1 cellular context compared by ENCODE assay signal in the genomic region with DNA sequence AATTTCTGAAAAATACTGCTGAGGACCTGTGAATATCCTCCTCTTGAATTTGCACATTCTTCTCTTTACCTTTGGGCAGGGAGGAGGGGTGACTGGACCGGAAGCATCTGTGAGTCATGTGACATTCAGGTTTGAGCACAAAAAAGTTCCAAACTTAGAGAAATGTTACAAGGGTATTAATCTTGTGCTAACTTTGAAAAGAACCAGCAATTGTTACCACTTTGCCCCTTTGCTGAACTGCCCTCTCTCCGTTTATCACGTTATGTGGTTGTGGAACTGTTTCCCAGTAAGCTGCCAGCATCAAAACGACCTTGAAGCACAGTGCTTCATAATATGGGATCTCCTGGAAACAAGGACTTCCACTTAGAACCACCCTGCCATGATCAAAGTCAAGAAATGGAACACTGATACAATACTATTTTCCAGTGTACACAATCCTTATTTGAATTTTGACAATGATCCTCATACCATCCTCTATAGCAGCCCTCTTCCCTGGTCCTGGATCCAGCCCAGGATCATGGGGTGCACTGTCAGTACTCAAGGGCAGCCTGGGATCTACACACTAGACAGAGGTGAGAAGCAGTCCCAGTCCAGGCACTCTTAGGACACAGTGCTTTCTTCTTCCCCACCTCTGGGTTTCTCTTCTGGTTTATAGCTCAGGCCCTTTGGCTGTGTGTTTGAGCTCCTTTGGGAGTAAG.
TF ChIP-seq lines count a peak whose summit lies in the region.

No MANE protein-coding gene starts in this region.

TF ChIP-seq in GM12878, 131 proteins besides CTCF, POLR2A, EP300 and RAD21:
- TF ChIP-seq, protein P1, sequence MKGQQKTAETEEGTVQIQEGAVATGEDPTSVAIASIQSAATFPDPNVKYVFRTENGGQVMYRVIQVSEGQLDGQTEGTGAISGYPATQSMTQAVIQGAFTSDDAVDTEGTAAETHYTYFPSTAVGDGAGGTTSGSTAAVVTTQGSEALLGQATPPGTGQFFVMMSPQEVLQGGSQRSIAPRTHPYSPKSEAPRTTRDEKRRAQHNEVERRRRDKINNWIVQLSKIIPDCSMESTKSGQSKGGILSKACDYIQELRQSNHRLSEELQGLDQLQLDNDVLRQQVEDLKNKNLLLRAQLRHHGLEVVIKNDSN (IDR thresholded peaks at IDR 0.05; ENCODE audit: borderline replicate concordance, extremely low read length, insufficient read depth, low read depth, low read length), result peak; percentile 37
- TF ChIP-seq BHLHE40 (IDR thresholded peaks at IDR 0.05; ENCODE audit: borderline replicate concordance in 1 of 2, low read depth in 2 of 2, low read length in 1 of 2), result 0 out of 4 replicates have a peak, but pooled peaks of 1 of the 2 experiments have one; percentile 10
- peak; percentile 71 for TF ChIP-seq RAD51 (IDR thresholded peaks at IDR 0.05)
- no peak for TF ChIP-seq SREBF2 (IDR thresholded peaks at IDR 0.05; ENCODE audit: low read length)
- TF ChIP-seq RFX5 (IDR thresholded peaks at IDR 0.05; ENCODE audit: low read depth, low read length), result no peak
